ENCODE assay signal across 8 cellular contexts in the genomic region with DNA sequence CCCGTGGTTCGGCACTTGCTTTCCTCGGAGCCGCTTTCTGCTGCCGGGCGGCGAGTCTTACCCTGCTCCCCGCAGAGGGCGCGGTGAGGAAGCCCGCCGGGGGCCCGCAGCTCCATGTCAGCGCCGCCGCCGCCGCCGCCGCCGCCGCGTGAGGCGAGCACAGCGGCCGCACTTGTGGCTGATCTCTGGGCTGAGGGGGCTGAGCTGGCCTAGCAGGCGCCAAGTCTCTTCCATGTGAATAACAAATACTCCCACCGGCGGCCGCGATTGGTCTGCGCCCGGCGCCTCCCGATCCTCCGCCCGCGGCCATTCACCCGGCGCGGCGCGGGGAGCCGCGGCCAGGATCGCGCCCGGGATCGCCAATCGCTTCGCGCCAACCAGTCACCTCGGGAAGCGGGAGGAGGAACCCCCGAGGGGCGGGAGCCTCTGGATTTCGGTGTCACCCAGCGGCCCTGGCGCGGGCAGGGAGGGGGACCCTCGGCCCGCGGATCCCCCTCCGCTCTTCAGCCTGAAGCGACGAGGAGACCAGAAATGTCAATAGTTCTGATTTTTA. TPM values are rescaled to one million over a fixed set of nuclear protein-coding genes. Genes with fewer than 3 reads are reported as not detected.
DNase-seq lines count a peak whose midpoint lies in the region; ATAC-seq and TF ChIP-seq lines count a peak whose summit lies in the region.

Gene GRM8, minus strand, starts transcription at position 206 of the 553 bp plus-strand sequence.

- H3K36me3 ChIP-seq in tibial artery, result no peaks in the 10 kb centered on the region

- H3K27ac ChIP-seq in tibial artery, result peak within 1 kb of the TSS; percentile 5 to 42

- H3K4me1 ChIP-seq in mononuclear cell (ENCODE audit: insufficient read depth, low read length), result peaks cover 37% of the 10 kb centered on the region
- peaks cover 9 to 26% (median 20%) of the 10 kb centered on the region in 4 donors for H3K4me1 ChIP-seq in tibial artery

- H3K27me3 ChIP-seq in mononuclear cell (ENCODE audit: insufficient read depth, low read length) (peaks cover 94% of the 10 kb centered on the region), tibial artery (peaks cover 0 to 54% of the 10 kb centered on the region in 2 donors)

- H3K4me3 ChIP-seq in epithelial cell of proximal tubule (ENCODE audit: low read depth, low read length), result peak within 1 kb of the TSS; percentile 63
- peak within 1 kb of the TSS; percentile 55 for H3K4me3 ChIP-seq in mononuclear cell (ENCODE audit: low read length)
- peak within 1 kb of the TSS; percentile 58 to 61 for H3K4me3 ChIP-seq in tibial artery

- intact Hi-C loops in tibial artery (cut with DNase I; ENCODE audit: low total_unique reads), result no loop called here

- DNase-seq in Ammon's horn (ENCODE audit: low spot score), result peak; percentile 41
- DNase-seq in NCI-H1092 treated with DMSO at 0.1 percent for 48 hours (lab: John Stamatoyannopoulos, UW), result peak; percentile 92
- DNase-seq in activated CD4-positive, CD25-positive, alpha-beta regulatory T cell treated with anti-CD3 and anti-CD28 coated beads, Interleukin-2, amount 50 U/mL, for 72 hours, result peak; percentile 32
- DNase-seq in epithelial cell of proximal tubule (ENCODE audit: low read depth), result no peak
- peak; percentile 41 to 64 for DNase-seq in tibial artery
- DNase-seq in cortex of kidney (lab: John Stamatoyannopoulos, UW), result no peak

- H3K9me3 ChIP-seq in mononuclear cell (ENCODE audit: low read depth, low read length) (no peaks in the 10 kb centered on the region), tibial artery (no peaks in the 10 kb centered on the region)

- no peak for TF ChIP-seq CTCF in epithelial cell of proximal tubule (conservative IDR thresholded peaks at IDR 0.05; ENCODE audit: low read depth, low read length)
- TF ChIP-seq CTCF in tibial artery (IDR thresholded peaks at IDR 0.05), result no peak

- peak; percentile 34 for ATAC-seq in GM19324 (IDR thresholded peaks at IDR 0.05; ENCODE audit: low FRiP score, unreplicated experiment)

RNA-seq across cellular contexts. Expression of gene GRM8, which starts in this region (rescaled TPM):
- not detected in 2 replicates for total RNA-seq in epithelial cell of proximal tubule
- not detected for total RNA-seq in mononuclear cell

Comparison
In these comparisons a context has a peak if more than half of its experiments do, and no peak if none do; other contexts are left out.
1. DNase-seq: peak in Ammon's horn (single experiment), NCI-H1092 treated with DMSO at 0.1 percent for 48 hours (single experiment), activated CD4-positive, CD25-positive, alpha-beta regulatory T cell treated with anti-CD3 and anti-CD28 coated beads, Interleukin-2, amount 50 U/mL, for 72 hours (single experiment) and tibial artery (2 of 2); none in epithelial cell of proximal tubule (single experiment) and cortex of kidney (single experiment).
2. Peak in every context shown above with its lines, with median percentiles within 50 percentile points of each other: H3K4me3 ChIP-seq.